Comparison of ENCODE assay signal across 8 cellular contexts in the genomic region with DNA sequence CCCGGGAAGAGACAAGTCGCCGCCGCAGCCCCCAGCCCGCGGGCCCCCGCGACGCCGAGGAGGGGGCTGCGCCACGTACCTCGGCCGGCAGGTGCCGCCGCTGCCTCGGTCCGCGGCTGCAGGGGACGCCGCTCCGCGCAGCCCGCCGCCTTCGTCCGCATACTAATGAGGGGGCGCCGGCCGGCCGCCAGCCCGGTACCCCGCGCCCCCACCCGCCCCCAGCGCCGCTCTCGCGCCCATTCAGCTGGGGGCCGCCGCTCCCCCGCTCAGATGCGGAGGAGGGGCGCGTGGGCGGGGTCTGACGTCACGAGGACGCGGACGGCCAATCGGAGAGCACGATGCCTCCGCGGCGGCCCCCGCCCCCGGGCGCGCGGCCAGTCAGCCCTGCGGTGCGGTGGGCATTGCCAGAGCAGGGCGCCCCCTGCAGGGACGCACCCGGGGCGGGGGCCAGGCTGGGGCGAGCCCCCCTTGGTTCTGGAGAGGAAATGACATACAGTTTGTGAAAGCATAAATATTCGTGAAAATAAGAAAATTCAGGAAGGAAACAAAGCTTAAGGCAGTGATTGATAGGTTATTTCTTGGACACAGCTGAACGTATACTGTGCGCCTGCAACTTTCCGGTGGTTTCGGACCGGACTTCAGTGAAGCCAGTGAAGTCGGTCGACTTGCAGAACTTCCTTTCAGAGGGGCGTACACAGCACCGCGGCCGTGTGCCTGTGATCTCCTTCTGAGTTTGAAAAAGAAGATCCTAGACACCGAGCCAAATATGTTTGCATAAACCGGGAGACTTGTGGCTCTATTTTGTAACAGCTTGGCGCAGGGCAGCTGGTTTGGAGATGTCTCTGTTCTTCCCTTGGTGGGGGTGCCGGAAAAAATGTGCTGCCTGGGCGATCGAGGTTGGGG. TPM values are rescaled to one million over a fixed set of nuclear protein-coding genes. Genes with fewer than 3 reads are reported as not detected.
DNase-seq lines count a peak whose midpoint lies in the region; ATAC-seq and TF ChIP-seq lines count a peak whose summit lies in the region.

Gene ST3GAL5, minus strand, starts transcription at position 246 of the 903 bp plus-strand sequence. Its CDS starts 85 bp downstream, at position 161.

- no peaks in the 10 kb centered on the region for H3K9me3 ChIP-seq in uterus

- peak within 1 kb of the TSS; percentile 38 for H3K4me3 ChIP-seq in GM12875 (ENCODE audit: low read depth, low read length)
- H3K4me3 ChIP-seq in uterus, result peak within 1 kb of the TSS; percentile 44 to 89

- peak within 1 kb of the TSS; percentile 90 for H3K4me3 Mint-ChIP-seq in T-helper 1 cell treated with Interleukin-12 subunit alpha and Interleukin-12 subunit beta and Interleukin-4 antibody, amounts not matched to agents 30 μg/mL and 1 μg/mL, for 36 hours

- peak; percentile 28 to 56 for TF ChIP-seq POLR2A in uterus (IDR thresholded peaks at IDR 0.05)

- peak within 1 kb of the TSS; percentile 89 to 96 for H3K27ac ChIP-seq in uterus

- intact Hi-C loops in left ventricle myocardium superior (cut with micrococcal nuclease) (no loop called here), uterus (cut with DNase I; ENCODE audit: low total_unique reads) (no loop called here)

- peaks cover 61% of the 10 kb centered on the region for H3K4me1 Mint-ChIP-seq in T-helper 1 cell treated with Interleukin-12 subunit alpha and Interleukin-12 subunit beta and Interleukin-4 antibody, amounts not matched to agents 30 μg/mL and 1 μg/mL, for 36 hours (ENCODE audit: low read depth)

- ATAC-seq in HG02678 (IDR thresholded peaks at IDR 0.05; ENCODE audit: unreplicated experiment), result peak; percentile 87
- peak; percentile 86 for ATAC-seq in left ventricle myocardium superior

- H3K36me3 Mint-ChIP-seq in T-helper 1 cell treated with Interleukin-12 subunit alpha and Interleukin-12 subunit beta and Interleukin-4 antibody, amounts not matched to agents 30 μg/mL and 1 μg/mL, for 36 hours (ENCODE audit: low read depth), result peaks cover 10% of the 10 kb centered on the region

- peak; percentile 79 for TF ChIP-seq CTCF in GM12875 (IDR thresholded peaks at IDR 0.05; ENCODE audit: borderline replicate concordance, insufficient read depth, low read depth, low read length)
- TF ChIP-seq CTCF in uterus (IDR thresholded peaks at IDR 0.05), result peak; percentile 56 to 65 (median 62)

- no peaks in the 10 kb centered on the region for H3K27me3 ChIP-seq in uterus

- H3K27ac Mint-ChIP-seq in T-helper 1 cell treated with Interleukin-12 subunit alpha and Interleukin-12 subunit beta and Interleukin-4 antibody, amounts not matched to agents 30 μg/mL and 1 μg/mL, for 36 hours, result peak within 1 kb of the TSS; percentile 81

- H3K36me3 ChIP-seq in uterus, result no peaks in the 10 kb centered on the region

- peak; percentile 69 for DNase-seq in NCI-H128 (lab: John Stamatoyannopoulos, UW; ENCODE audit: unreplicated experiment)
- DNase-seq in amniotic stem cell (lab: John Stamatoyannopoulos, UW), result peak; percentile 39
- peak; percentile 96 for DNase-seq in left ventricle myocardium superior
- peak; percentile 71 for DNase-seq in pulmonary artery endothelial cell (ENCODE audit: low read depth, low spot score)
- DNase-seq in uterus, result peak; percentile 88 to 89

- no peaks in the 10 kb centered on the region for H3K27me3 Mint-ChIP-seq in T-helper 1 cell treated with Interleukin-12 subunit alpha and Interleukin-12 subunit beta and Interleukin-4 antibody, amounts not matched to agents 30 μg/mL and 1 μg/mL, for 36 hours (ENCODE audit: low read depth)

- H3K9me3 Mint-ChIP-seq in T-helper 1 cell treated with Interleukin-12 subunit alpha and Interleukin-12 subunit beta and Interleukin-4 antibody, amounts not matched to agents 30 μg/mL and 1 μg/mL, for 36 hours, result no peaks in the 10 kb centered on the region

- peaks cover 4 to 8% of the 10 kb centered on the region in 2 donors for H3K4me1 ChIP-seq in uterus

RNA-seq across cellular contexts. Expression of gene ST3GAL5, which starts in this region (rescaled TPM):
- total RNA-seq in left ventricle myocardium superior (7.7 TPM), pulmonary artery endothelial cell (11.2 and 11.6 TPM in 2 replicates), uterus (10 to 100 TPM; 12.3 to 52.9 (median 32.9) TPM)

Comparison
In these comparisons a context has a peak if more than half of its experiments do, and no peak if none do; other contexts are left out.
1. Peak in every context shown above with its lines: DNase-seq, ATAC-seq, H3K4me3 ChIP-seq and H3K27ac ChIP-seq.
2. DNase-seq: peak in every context shown above with its lines; median percentile 96 in left ventricle myocardium superior; 88 in uterus; 71 in pulmonary artery endothelial cell; 69 in NCI-H128; 39 in amniotic stem cell.